Comparison of ENCODE assay signal across 16 cellular contexts in the genomic region with DNA sequence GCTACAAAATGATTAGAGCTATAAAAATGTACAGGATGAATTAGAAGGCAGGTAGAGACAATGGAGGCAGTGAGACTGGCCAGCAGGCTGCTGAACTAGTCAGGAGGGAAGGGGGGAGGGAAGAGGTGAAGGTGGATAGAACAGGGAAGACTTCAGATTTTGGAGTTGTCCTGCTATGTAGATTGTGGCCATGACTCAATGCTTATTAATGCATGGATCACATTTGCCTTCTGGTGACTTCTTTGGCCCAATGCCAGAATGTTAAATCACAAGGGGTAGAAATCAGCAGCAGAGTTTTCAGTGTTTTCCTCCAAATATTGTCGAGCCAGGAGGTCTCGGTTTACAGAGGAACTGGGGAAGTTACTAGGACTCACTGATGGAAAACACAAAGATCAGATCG.
DNase-seq lines count a peak whose midpoint lies in the region; ATAC-seq, FAIRE-seq and TF ChIP-seq lines count a peak whose summit lies in the region.
"Had no signal": no experiment of that assay in that cellular context is flagged by ENCODE, and none has a peak within 500 bp of the region (broad histone marks: within the 10 kb centered on the region; RNA-seq: fewer than 3 reads in every experiment).

No MANE protein-coding gene starts in this region.

- no peak overlapping the region for H3K27ac Mint-ChIP-seq in WTC11
- no peak overlapping the region for H3K27ac Mint-ChIP-seq in activated CD4-positive, alpha-beta T cell treated with anti-CD3 and anti-CD28 coated beads for 36 hours

- TF ChIP-seq CTCF in WTC11 (IDR thresholded peaks at IDR 0.05) (no peak), fibroblast of the aortic adventitia (IDR thresholded peaks at IDR 0.05; ENCODE audit: insufficient read depth, low read length) (no peak), esophagus muscularis mucosa (IDR thresholded peaks at IDR 0.05) (no peak)

- H3K27me3 ChIP-seq in esophagus muscularis mucosa = no peaks in the 10 kb centered on the region
- H3K27me3 ChIP-seq: gastrocnemius medialis, neutrophil had no signal

- POLR2A ChIA-PET in WTC11 (lab: Charles Lee) = interaction anchor here (0.6 kb wide), 1 partner anchor 148 kb away, joined by 10 read pairs; no protein-coding TSS in a partner anchor
- POLR2A ChIA-PET in activated CD4-positive, alpha-beta T cell treated with anti-CD3 and anti-CD28 coated beads for 36 hours (lab: Charles Lee) = no interaction called here

- TF ChIP-seq POLR2A in esophagus muscularis mucosa (IDR thresholded peaks at IDR 0.05; ENCODE audit: low read depth) = no peak

- no peaks in the 10 kb centered on the region for H3K27me3 Mint-ChIP-seq in WTC11 (ENCODE audit: low read depth)
- no peaks in the 10 kb centered on the region for H3K27me3 Mint-ChIP-seq in activated CD4-positive, alpha-beta T cell treated with anti-CD3 and anti-CD28 coated beads for 36 hours

- no peaks in the 10 kb centered on the region for H3K9me3 Mint-ChIP-seq in WTC11
- H3K9me3 Mint-ChIP-seq in activated CD4-positive, alpha-beta T cell treated with anti-CD3 and anti-CD28 coated beads for 36 hours (ENCODE audit: low read depth) = peaks cover 2% of the 10 kb centered on the region

- H3K36me3 ChIP-seq in esophagus muscularis mucosa = no peaks in the 10 kb centered on the region
- H3K36me3 ChIP-seq: gastrocnemius medialis, neutrophil had no signal

- no peak for TF ChIP-seq EP300 in esophagus muscularis mucosa (IDR thresholded peaks at IDR 0.05)

- FAIRE-seq in urothelium cell line (lab: Jason Lieb, UNC) = no peak

- no peak overlapping the region for H3K4me3 Mint-ChIP-seq in WTC11
- no peak overlapping the region for H3K4me3 Mint-ChIP-seq in activated CD4-positive, alpha-beta T cell treated with anti-CD3 and anti-CD28 coated beads for 36 hours

- H3K36me3 Mint-ChIP-seq in WTC11 = no peaks in the 10 kb centered on the region
- no peaks in the 10 kb centered on the region for H3K36me3 Mint-ChIP-seq in activated CD4-positive, alpha-beta T cell treated with anti-CD3 and anti-CD28 coated beads for 36 hours (ENCODE audit: low read depth)

- intact Hi-C loops in activated CD4-positive, alpha-beta T cell treated with anti-CD3 and anti-CD28 coated beads for 36 hours (cut with DNase I, micrococcal nuclease) = no loop called here
- intact Hi-C loops in esophagus muscularis mucosa (cut with DNase I) = no loop called here

- H3K4me1 ChIP-seq in esophagus muscularis mucosa = no peaks in the 10 kb centered on the region
- H3K4me1 ChIP-seq: gastrocnemius medialis had no signal

- H3K4me1 Mint-ChIP-seq in WTC11 = peaks cover 37% of the 10 kb centered on the region
- no peaks in the 10 kb centered on the region for H3K4me1 Mint-ChIP-seq in activated CD4-positive, alpha-beta T cell treated with anti-CD3 and anti-CD28 coated beads for 36 hours

- no peak overlapping the region for H3K27ac ChIP-seq in esophagus muscularis mucosa (replicated peaks in 1 of 4)
- H3K27ac ChIP-seq: gastrocnemius medialis, neutrophil had no signal

- H3K4me3 ChIP-seq in fibroblast of the aortic adventitia (ENCODE audit: low read depth, low read length) (no peak overlapping the region), esophagus muscularis mucosa (no peak overlapping the region)
- H3K4me3 ChIP-seq: gastrocnemius medialis had no signal

- DNase-seq in DMS53 (lab: John Stamatoyannopoulos, UW) (peak; percentile 3), DMS53 treated with DMSO at 0.1 percent for 48 hours (lab: John Stamatoyannopoulos, UW; ENCODE audit: unreplicated experiment) (no peak), WTC11 (ENCODE audit: low spot score) (no peak), fibroblast of the aortic adventitia (ENCODE audit: low read depth) (peak; percentile 80), urothelium cell line (ENCODE audit: low spot score) (peak; percentile 61), NCI-H146 treated with DMSO at 0.1 percent for 48 hours (lab: John Stamatoyannopoulos, UW; ENCODE audit: unreplicated experiment) (no peak), esophagus muscularis mucosa (ENCODE audit: extremely low spot score) (no peak)
- DNase-seq in activated CD4-positive, alpha-beta T cell treated with anti-CD3 and anti-CD28 coated beads for 36 hours = no peak
- DNase-seq: 8988T; aorta; DND-41; gastrocnemius medialis; NCI-H1417 treated with DMSO at 0.1 percent for 48 hours; stimulated activated naive CD8-positive, alpha-beta T cell treated with anti-CD3 and anti-CD28 coated beads, Interleukin-15, Interleukin-2, amounts not matched to agents 100 U/mL and 50 U/mL, for 24 hours had no signal

- no peaks in the 10 kb centered on the region for H3K9me3 ChIP-seq in esophagus muscularis mucosa
- H3K9me3 ChIP-seq: gastrocnemius medialis, neutrophil had no signal

- peak; percentile 32; the same call in 1 of the 2 replicates for ATAC-seq in WTC11
- ATAC-seq in activated CD4-positive, alpha-beta T cell treated with anti-CD3 and anti-CD28 coated beads for 36 hours = no peak
- ATAC-seq: gastrocnemius medialis; left lobe of liver; stimulated activated naive CD8-positive, alpha-beta T cell treated with anti-CD3 and anti-CD28 coated beads, Interleukin-15, Interleukin-2, amounts not matched to agents 100 U/mL and 50 U/mL, for 24 hours had no signal

- CTCF ChIA-PET in WTC11 (lab: Charles Lee) = no interaction called here
- CTCF ChIA-PET in activated CD4-positive, alpha-beta T cell treated with anti-CD3 and anti-CD28 coated beads for 36 hours (lab: Charles Lee) = no interaction called here

- WGBS in esophagus muscularis mucosa = 79% methylated on average over 3 of the region's 3 CpGs

TF ChIP-seq in WTC11, 78 proteins besides CTCF, POLR2A, EP300 and RAD21:
- TF ChIP-seq, protein P1, sequence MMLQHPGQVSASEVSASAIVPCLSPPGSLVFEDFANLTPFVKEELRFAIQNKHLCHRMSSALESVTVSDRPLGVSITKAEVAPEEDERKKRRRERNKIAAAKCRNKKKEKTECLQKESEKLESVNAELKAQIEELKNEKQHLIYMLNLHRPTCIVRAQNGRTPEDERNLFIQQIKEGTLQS (CRISPR knock-in tag; conservative IDR thresholded peaks at IDR 0.05) = no peak
TF ChIP-seq in WTC11: peak in this region for 0.

Comparison
In these comparisons a context has a peak if more than half of its experiments do, and no peak if none do; other contexts are left out.
1. DNase-seq: peak in DMS53 (single experiment), fibroblast of the aortic adventitia (single experiment) and urothelium cell line (single experiment); none in DMS53 treated with DMSO at 0.1 percent for 48 hours (single experiment), WTC11 (single experiment), activated CD4-positive, alpha-beta T cell treated with anti-CD3 and anti-CD28 coated beads for 36 hours (single experiment), NCI-H146 treated with DMSO at 0.1 percent for 48 hours (single experiment) and esophagus muscularis mucosa (single experiment).